ENCODE assay signal across 8 cellular contexts in the genomic region with DNA sequence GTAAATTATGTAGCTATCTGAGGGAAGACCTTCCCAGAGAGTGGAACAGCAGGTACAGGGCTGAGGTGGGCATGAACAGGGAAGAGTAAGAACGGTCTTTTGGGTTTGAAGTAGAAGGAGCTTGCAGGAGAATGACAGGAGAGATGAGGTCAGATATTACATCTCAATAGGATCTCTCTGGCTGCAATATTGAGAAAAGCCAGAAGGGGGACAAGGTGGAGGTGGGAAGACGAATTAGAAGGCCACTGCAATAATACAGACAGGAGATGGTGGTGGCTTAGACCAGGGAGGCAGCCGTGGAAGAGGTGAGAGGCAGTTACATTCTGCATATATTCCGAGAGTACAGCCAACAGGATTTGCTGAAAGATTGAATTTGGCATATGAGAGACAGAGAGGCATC.
DNase-seq lines count a peak whose midpoint lies in the region; ATAC-seq and TF ChIP-seq lines count a peak whose summit lies in the region.

No MANE protein-coding gene starts in this region.

- H3K4me3 Mint-ChIP-seq in glutamatergic neuron (ENCODE audit: unreplicated experiment) = no peak overlapping the region

- H3K27me3 Mint-ChIP-seq in glutamatergic neuron (ENCODE audit: unreplicated experiment) = no peaks in the 10 kb centered on the region

- peaks cover 6% of the 10 kb centered on the region for H3K4me1 Mint-ChIP-seq in glutamatergic neuron (ENCODE audit: low read depth, unreplicated experiment)

- peak; percentile 69 for ATAC-seq in HG02623 (IDR thresholded peaks at IDR 0.05; ENCODE audit: unreplicated experiment)
- no peak for ATAC-seq in Right ventricle myocardium superior (ENCODE audit: poor library complexity)

- DNase-seq in SIG-M5 treated with dmso at 0.1 percent for 504 hours (lab: John Stamatoyannopoulos, UW; ENCODE audit: unreplicated experiment) (peak; percentile 22), SIG-M5 (lab: John Stamatoyannopoulos, UW) (no peak), NCI-H526 treated with DMSO at 0.1 percent for 48 hours (lab: John Stamatoyannopoulos, UW) (peak; percentile 6), glutamatergic neuron (no peak), NK-92 (lab: John Stamatoyannopoulos, UW; ENCODE audit: unreplicated experiment) (no peak), T-helper 1 cell (no peak), Right ventricle myocardium superior (no peak)

- intact Hi-C loops in Right ventricle myocardium superior (cut with DNase I) = no loop called here

- TF ChIP-seq CTCF in glutamatergic neuron (IDR thresholded peaks at IDR 0.05; ENCODE audit: partially characterized antibody, unreplicated experiment) = peak; percentile 59

- H3K27ac Mint-ChIP-seq in glutamatergic neuron (ENCODE audit: unreplicated experiment) = no peak overlapping the region

- no peaks in the 10 kb centered on the region for H3K9me3 Mint-ChIP-seq in glutamatergic neuron (ENCODE audit: unreplicated experiment)

- no peaks in the 10 kb centered on the region for H3K36me3 Mint-ChIP-seq in glutamatergic neuron (ENCODE audit: unreplicated experiment)

Comparison
In these comparisons a context has a peak if more than half of its experiments do, and no peak if none do; other contexts are left out.
1. DNase-seq: peak in SIG-M5 treated with dmso at 0.1 percent for 504 hours (single experiment) and NCI-H526 treated with DMSO at 0.1 percent for 48 hours (single experiment); none in SIG-M5 (single experiment), glutamatergic neuron (single experiment), NK-92 (single experiment), T-helper 1 cell (0 of 5) and Right ventricle myocardium superior (single experiment).